ENCODE assay signal across 11 cellular contexts in genomic region chr4:7968262-7968896, GRCh38. TPM values are rescaled to one million over a fixed set of nuclear protein-coding genes. Genes with fewer than 3 reads are reported as not detected.
A peak's percentile ranks its signal among the peaks of the same experiment; 100 is the strongest.
DNase-seq lines count a peak whose midpoint lies in the region; TF ChIP-seq lines count a peak whose summit lies in the region.
"Had no signal": no experiment of that assay in that cellular context is flagged by ENCODE, and none has a peak within 500 bp of the region (broad histone marks: within the 10 kb centered on the region; RNA-seq: fewer than 3 reads in every experiment).

No MANE protein-coding gene starts in this region.

- H3K4me1 ChIP-seq in Peyer's patch = peaks cover 0 to 53% (median 6%) of the 10 kb centered on the region in 4 donors
- H3K4me1 ChIP-seq in rectal smooth muscle tissue (ENCODE audit: control insufficient read depth, insufficient read depth, low read length) = peaks cover 19% of the 10 kb centered on the region

- H3K4me3 Mint-ChIP-seq in T-helper 2 cell treated with Interferon-gamma antibody and Interleukin-4, amounts not matched to agents 5 μg/mL and 100 μg/mL, for 36 hours = peak overlapping the region; percentile 19

- TF ChIP-seq CTCF in Peyer's patch (IDR thresholded peaks at IDR 0.05) = no peak

- no peaks in the 10 kb centered on the region for H3K27me3 Mint-ChIP-seq in T-helper 2 cell treated with Interferon-gamma antibody and Interleukin-4, amounts not matched to agents 5 μg/mL and 100 μg/mL, for 36 hours (ENCODE audit: low read depth)

- peak overlapping the region; percentile 33 for H3K27ac Mint-ChIP-seq in T-helper 2 cell treated with Interferon-gamma antibody and Interleukin-4, amounts not matched to agents 5 μg/mL and 100 μg/mL, for 36 hours

- no peak for TF ChIP-seq POLR2A in Peyer's patch (IDR thresholded peaks at IDR 0.05)

- H3K27me3 ChIP-seq in Peyer's patch (no peaks in the 10 kb centered on the region), rectal smooth muscle tissue (ENCODE audit: control insufficient read depth, insufficient read depth, low read length) (no peaks in the 10 kb centered on the region)

- no peaks in the 10 kb centered on the region for H3K9me3 Mint-ChIP-seq in T-helper 2 cell treated with Interferon-gamma antibody and Interleukin-4, amounts not matched to agents 5 μg/mL and 100 μg/mL, for 36 hours

- H3K36me3 Mint-ChIP-seq in T-helper 2 cell treated with Interferon-gamma antibody and Interleukin-4, amounts not matched to agents 5 μg/mL and 100 μg/mL, for 36 hours (ENCODE audit: low read depth) = peaks cover 13% of the 10 kb centered on the region

- no peak for DNase-seq in T-helper 2 cell treated with Interferon-gamma antibody and Interleukin-4, amounts not matched to agents 5 μg/mL and 100 μg/mL, for 36 hours (ENCODE audit: low spot score)
- no peak for DNase-seq in T-helper 2 cell
- DNase-seq in Peyer's patch = no peak
- DNase-seq in glomerular endothelial cell (ENCODE audit: extremely low read depth, low read depth, low spot score) = peak; percentile 78
- no peak for DNase-seq in 8988T
- DNase-seq in pons (ENCODE audit: low spot score) = no peak
- DNase-seq in stimulated activated CD4-positive, alpha-beta T cell treated with anti-CD3 and anti-CD28 coated beads, Interleukin-4, amount 100 ng/mL, for 1 hour = no peak
- DNase-seq: KG1; NCI-H2029 treated with DMSO at 0.1 percent for 48 hours; stimulated activated CD4-positive, alpha-beta T cell treated with anti-CD3 and anti-CD28 coated beads, Interleukin-2, amount 100 ng/mL, for 24 hours had no signal

- H3K36me3 ChIP-seq in Peyer's patch (no peaks in the 10 kb centered on the region), rectal smooth muscle tissue (ENCODE audit: control insufficient read depth, insufficient read depth, low read length) (no peaks in the 10 kb centered on the region)

- peaks cover 52% of the 10 kb centered on the region for H3K4me1 Mint-ChIP-seq in T-helper 2 cell treated with Interferon-gamma antibody and Interleukin-4, amounts not matched to agents 5 μg/mL and 100 μg/mL, for 36 hours (ENCODE audit: low read depth)

- H3K27ac ChIP-seq in Peyer's patch (peak overlapping the region; percentile 49 to 90 (median 72)), rectal smooth muscle tissue (ENCODE audit: low read depth, low read length) (peak overlapping the region; percentile 57)

- H3K4me3 ChIP-seq in Peyer's patch = no peak overlapping the region
- H3K4me3 ChIP-seq in rectal smooth muscle tissue (ENCODE audit: low read length) = no peak overlapping the region

- H3K9ac ChIP-seq in rectal smooth muscle tissue (ENCODE audit: low read length) = no peak overlapping the region

- no peaks in the 10 kb centered on the region for H3K9me3 ChIP-seq in Peyer's patch

RNA-seq across cellular contexts. Expression of gene AFAP1, which starts 28.7 kb away (rescaled TPM):
- total RNA-seq in Peyer's patch = 10 to 100 TPM; 15.8 to 42.9 (median 31.3) TPM
- total RNA-seq in glomerular endothelial cell = 88.3 and 92.8 TPM in 2 replicates
